In the genomic region with DNA sequence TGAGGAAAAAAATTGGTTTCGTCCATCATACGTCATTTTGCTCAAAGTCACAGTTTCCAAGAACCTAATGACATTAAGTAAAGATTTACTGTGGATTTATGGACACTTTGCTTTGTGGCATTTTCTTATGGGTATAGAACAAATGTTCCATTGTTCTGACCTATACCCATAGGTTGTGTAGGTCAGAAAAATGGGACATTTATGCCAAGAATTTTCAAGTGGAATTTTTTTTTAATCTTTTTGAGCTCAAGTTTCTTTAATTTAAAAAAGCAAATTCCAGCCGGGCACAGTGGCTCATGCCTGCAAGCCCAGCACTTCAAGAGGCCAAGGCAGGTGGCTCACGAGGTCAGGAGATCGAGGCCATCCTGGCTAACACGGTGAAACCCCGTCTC, we compare ENCODE assay signal across 20 cellular contexts.
DNase-seq lines count a peak whose midpoint lies in the region; ATAC-seq and TF ChIP-seq lines count a peak whose summit lies in the region.
"Had no signal": no experiment of that assay in that cellular context is flagged by ENCODE, and none has a peak within 500 bp of the region (broad histone marks: within the 10 kb centered on the region; RNA-seq: fewer than 3 reads in every experiment).

No MANE protein-coding gene starts in this region.

- H2BK5ac ChIP-seq in trophoblast cell (ENCODE audit: low read depth, low read length, poor library complexity), result peak overlapping the region; percentile 42

- H3K27ac ChIP-seq in SJCRH30 (no peak overlapping the region), trophoblast cell (ENCODE audit: low read depth, low read length) (no peak overlapping the region)
- H3K27ac ChIP-seq: BLaER1 had no signal

- H3K27me3 ChIP-seq in SJCRH30 (no peaks in the 10 kb centered on the region), trophoblast cell (ENCODE audit: insufficient read depth, low read length) (no peaks in the 10 kb centered on the region)
- H3K27me3 ChIP-seq: BE2C, BLaER1 had no signal

- ATAC-seq in activated CD8-positive, alpha-beta T cell treated with anti-CD3 and anti-CD28 coated beads, Interleukin-2, amount 10 ng/mL, durations not matched to agents 7 days and 5 days, result no peak

- peak; percentile 15 for DNase-seq in COLO829 (ENCODE audit: low spot score)
- DNase-seq in SJCRH30, result peak; percentile 27 to 39
- DNase-seq in trophoblast cell, result no peak
- DNase-seq in activated CD8-positive, alpha-beta T cell treated with anti-CD3 and anti-CD28 coated beads, Interleukin-2, amount 10 ng/mL, durations not matched to agents 7 days and 5 days, result no peak
- no peak for DNase-seq in NCI-H128 (lab: John Stamatoyannopoulos, UW; ENCODE audit: unreplicated experiment)
- DNase-seq in GOT3 (lab: John Stamatoyannopoulos, UW), result no peak
- DNase-seq: 8988T; ACHN; BE2C; C1 segment of cervical spinal cord; Caco-2; Calu3; CD4-positive, alpha-beta memory T cell; CD4-positive, CD25-positive, alpha-beta regulatory T cell; CD8-positive, alpha-beta memory T cell; DMS79 treated with DMSO at 0.1 percent for 48 hours; GF-D8 had no signal

- POLR2A ChIA-PET in activated CD8-positive, alpha-beta T cell treated with anti-CD3 and anti-CD28 coated beads, Interleukin-2, amount 10 ng/mL, durations not matched to agents 7 days and 5 days (lab: Charles Lee), result no interaction called here

- no peak overlapping the region for H3K14ac ChIP-seq in trophoblast cell (ENCODE audit: low read length)

- H3K4me1 ChIP-seq in SJCRH30 (peaks cover 22% of the 10 kb centered on the region), trophoblast cell (ENCODE audit: control insufficient read depth in 1 of 2, insufficient read depth in 2 of 2, low read length in 2 of 2) (peaks cover 9 to 19% of the 10 kb centered on the region in 2 experiments)
- H3K4me1 ChIP-seq: BLaER1 had no signal

- no peak overlapping the region for H2BK12ac ChIP-seq in trophoblast cell (ENCODE audit: low read length)

- CTCF ChIA-PET in activated CD8-positive, alpha-beta T cell treated with anti-CD3 and anti-CD28 coated beads, Interleukin-2, amount 10 ng/mL, durations not matched to agents 7 days and 5 days (lab: Charles Lee), result no interaction called here

- H3K18ac ChIP-seq in trophoblast cell (ENCODE audit: low read length), result no peak overlapping the region

- H3K4ac ChIP-seq in trophoblast cell (ENCODE audit: low read depth, low read length), result no peak overlapping the region

- H4K12ac ChIP-seq in trophoblast cell (ENCODE audit: low read depth, low read length), result no peak overlapping the region

- TF ChIP-seq EP300 in Ishikawa (IDR thresholded peaks at IDR 0.05; ENCODE audit: borderline replicate concordance), result peak; percentile 54; the same call in 1 of the 2 replicates

- H3K9me3 ChIP-seq in SJCRH30 (replicated peaks) (no peaks in the 10 kb centered on the region), trophoblast cell (ENCODE audit: insufficient read depth, low read depth, low read length) (peaks cover 3% of the 10 kb centered on the region)
- H3K9me3 ChIP-seq: BE2C, BLaER1, Caco-2 had no signal

- no peak overlapping the region for H2AK5ac ChIP-seq in trophoblast cell (ENCODE audit: low read length)

- H2AFZ ChIP-seq in trophoblast cell (ENCODE audit: insufficient read depth, low read length, poor library complexity), result no peak overlapping the region

- H2BK120ac ChIP-seq in trophoblast cell (ENCODE audit: insufficient read depth, low read length, poor library complexity), result no peak overlapping the region

- peaks cover 6% of the 10 kb centered on the region for H3K4me1 Mint-ChIP-seq in activated CD8-positive, alpha-beta T cell treated with anti-CD3 and anti-CD28 coated beads, Interleukin-2, amount 10 ng/mL, durations not matched to agents 7 days and 5 days (ENCODE audit: low read depth)

- H3K9ac ChIP-seq in trophoblast cell (ENCODE audit: low read length), result no peak overlapping the region
- H3K9ac ChIP-seq: BLaER1 had no signal

- no CpG with 5 or more reads among the region's 7 CpGs for WGBS in trophoblast cell (ENCODE audit: extremely low coverage, insufficient coverage, insufficient read length)

- no peak overlapping the region for H3K4me2 ChIP-seq in trophoblast cell (ENCODE audit: low read length)
- H3K4me2 ChIP-seq: BLaER1 had no signal

- H4K8ac ChIP-seq in trophoblast cell (ENCODE audit: low read depth, low read length), result no peak overlapping the region

- no peaks in the 10 kb centered on the region for H3K9me3 Mint-ChIP-seq in activated CD8-positive, alpha-beta T cell treated with anti-CD3 and anti-CD28 coated beads, Interleukin-2, amount 10 ng/mL, durations not matched to agents 7 days and 5 days (ENCODE audit: insufficient read depth)

- H3K36me3 Mint-ChIP-seq in activated CD8-positive, alpha-beta T cell treated with anti-CD3 and anti-CD28 coated beads, Interleukin-2, amount 10 ng/mL, durations not matched to agents 7 days and 5 days (ENCODE audit: low read depth), result no peaks in the 10 kb centered on the region
- H3K36me3 Mint-ChIP-seq: CD14-positive monocyte; CD4-positive, alpha-beta memory T cell; CD4-positive, CD25-positive, alpha-beta regulatory T cell; CD8-positive, alpha-beta memory T cell had no signal

- H3K79me2 ChIP-seq in trophoblast cell (ENCODE audit: control insufficient read depth, insufficient read depth, low read length, poor library complexity), result peaks cover 7% of the 10 kb centered on the region

- peaks cover 51% of the 10 kb centered on the region for H3K79me1 ChIP-seq in trophoblast cell (ENCODE audit: low read length)

- H3K36me3 ChIP-seq in SJCRH30 (no peaks in the 10 kb centered on the region), trophoblast cell (ENCODE audit: control insufficient read depth in 1 of 2, insufficient read depth in 2 of 2, low read length in 2 of 2) (peaks cover 0 to 1% of the 10 kb centered on the region in 2 experiments)
- H3K36me3 ChIP-seq: BE2C, BLaER1 had no signal

- H4K91ac ChIP-seq in trophoblast cell (ENCODE audit: low read depth, low read length), result peak overlapping the region; percentile 40

- H3K4me3 ChIP-seq in SJCRH30 (no peak overlapping the region), trophoblast cell (ENCODE audit: low read depth, low read length) (no peak overlapping the region)
- H3K4me3 ChIP-seq: BLaER1 had no signal

- peaks cover 12% of the 10 kb centered on the region for H3K27me3 Mint-ChIP-seq in activated CD8-positive, alpha-beta T cell treated with anti-CD3 and anti-CD28 coated beads, Interleukin-2, amount 10 ng/mL, durations not matched to agents 7 days and 5 days (ENCODE audit: low read depth)
- H3K27me3 Mint-ChIP-seq: CD4-positive, CD25-positive, alpha-beta regulatory T cell had no signal

- no peak overlapping the region for H3K27ac Mint-ChIP-seq in activated CD8-positive, alpha-beta T cell treated with anti-CD3 and anti-CD28 coated beads, Interleukin-2, amount 10 ng/mL, durations not matched to agents 7 days and 5 days
- H3K27ac Mint-ChIP-seq: CD14-positive monocyte; CD4-positive, alpha-beta memory T cell; CD4-positive, CD25-positive, alpha-beta regulatory T cell; CD8-positive, alpha-beta memory T cell had no signal

- H3K4me3 Mint-ChIP-seq in activated CD8-positive, alpha-beta T cell treated with anti-CD3 and anti-CD28 coated beads, Interleukin-2, amount 10 ng/mL, durations not matched to agents 7 days and 5 days, result no peak overlapping the region
- H3K4me3 Mint-ChIP-seq: CD14-positive monocyte; CD4-positive, alpha-beta memory T cell; CD8-positive, alpha-beta memory T cell had no signal

- TF ChIP-seq RAD21 in Ishikawa (IDR thresholded peaks at IDR 0.05; ENCODE audit: low read depth), result no peak

- no peak overlapping the region for H3K23ac ChIP-seq in trophoblast cell (ENCODE audit: low read length)

TF ChIP-seq in Ishikawa, 13 proteins besides CTCF, POLR2A, EP300 and RAD21 (continues in another document):
- TF ChIP-seq ZBTB7A (IDR thresholded peaks at IDR 0.05; ENCODE audit: low read depth), result no peak
- no peak for TF ChIP-seq TAF1 (IDR thresholded peaks at IDR 0.05; ENCODE audit: low read depth)
- peak; percentile 61 for TF ChIP-seq TEAD4 (IDR thresholded peaks at IDR 0.05)
- TF ChIP-seq CEBPB (IDR thresholded peaks at IDR 0.05), result no peak
- peak; percentile 45; the same call in 1 of the 2 replicates for TF ChIP-seq NFIC (IDR thresholded peaks at IDR 0.05)
- TF ChIP-seq, protein P1, sequence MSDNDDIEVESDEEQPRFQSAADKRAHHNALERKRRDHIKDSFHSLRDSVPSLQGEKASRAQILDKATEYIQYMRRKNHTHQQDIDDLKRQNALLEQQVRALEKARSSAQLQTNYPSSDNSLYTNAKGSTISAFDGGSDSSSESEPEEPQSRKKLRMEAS (IDR thresholded peaks at IDR 0.05), result peak; percentile 45; the same call in 1 of the 2 replicates
- peak; percentile 56 for TF ChIP-seq FOXM1 (IDR thresholded peaks at IDR 0.05; ENCODE audit: borderline replicate concordance, low read depth)
- TF ChIP-seq YY1 (IDR thresholded peaks at IDR 0.05; ENCODE audit: low read depth), result no peak
- no peak for TF ChIP-seq EGR1 (IDR thresholded peaks at IDR 0.05)
- peak; percentile 28; the same call in 1 of the 2 replicates for TF ChIP-seq CREB1 (IDR thresholded peaks at IDR 0.05; ENCODE audit: low read depth)
- TF ChIP-seq, protein P2, sequence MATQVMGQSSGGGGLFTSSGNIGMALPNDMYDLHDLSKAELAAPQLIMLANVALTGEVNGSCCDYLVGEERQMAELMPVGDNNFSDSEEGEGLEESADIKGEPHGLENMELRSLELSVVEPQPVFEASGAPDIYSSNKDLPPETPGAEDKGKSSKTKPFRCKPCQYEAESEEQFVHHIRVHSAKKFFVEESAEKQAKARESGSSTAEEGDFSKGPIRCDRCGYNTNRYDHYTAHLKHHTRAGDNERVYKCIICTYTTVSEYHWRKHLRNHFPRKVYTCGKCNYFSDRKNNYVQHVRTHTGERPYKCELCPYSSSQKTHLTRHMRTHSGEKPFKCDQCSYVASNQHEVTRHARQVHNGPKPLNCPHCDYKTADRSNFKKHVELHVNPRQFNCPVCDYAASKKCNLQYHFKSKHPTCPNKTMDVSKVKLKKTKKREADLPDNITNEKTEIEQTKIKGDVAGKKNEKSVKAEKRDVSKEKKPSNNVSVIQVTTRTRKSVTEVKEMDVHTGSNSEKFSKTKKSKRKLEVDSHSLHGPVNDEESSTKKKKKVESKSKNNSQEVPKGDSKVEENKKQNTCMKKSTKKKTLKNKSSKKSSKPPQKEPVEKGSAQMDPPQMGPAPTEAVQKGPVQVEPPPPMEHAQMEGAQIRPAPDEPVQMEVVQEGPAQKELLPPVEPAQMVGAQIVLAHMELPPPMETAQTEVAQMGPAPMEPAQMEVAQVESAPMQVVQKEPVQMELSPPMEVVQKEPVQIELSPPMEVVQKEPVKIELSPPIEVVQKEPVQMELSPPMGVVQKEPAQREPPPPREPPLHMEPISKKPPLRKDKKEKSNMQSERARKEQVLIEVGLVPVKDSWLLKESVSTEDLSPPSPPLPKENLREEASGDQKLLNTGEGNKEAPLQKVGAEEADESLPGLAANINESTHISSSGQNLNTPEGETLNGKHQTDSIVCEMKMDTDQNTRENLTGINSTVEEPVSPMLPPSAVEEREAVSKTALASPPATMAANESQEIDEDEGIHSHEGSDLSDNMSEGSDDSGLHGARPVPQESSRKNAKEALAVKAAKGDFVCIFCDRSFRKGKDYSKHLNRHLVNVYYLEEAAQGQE (IDR thresholded peaks at IDR 0.05; ENCODE audit: low read depth), result no peak

Comparison
In these comparisons a context has a peak if more than half of its experiments do, and no peak if none do; other contexts are left out.
1. DNase-seq: peak in COLO829 (single experiment) and SJCRH30 (2 of 2); none in trophoblast cell (0 of 2), activated CD8-positive, alpha-beta T cell treated with anti-CD3 and anti-CD28 coated beads, Interleukin-2, amount 10 ng/mL, durations not matched to agents 7 days and 5 days (single experiment), NCI-H128 (single experiment) and GOT3 (single experiment).